Comparison of ENCODE assay signal across 10 cellular contexts in genomic region chr17:78365561-78366108, GRCh38. TPM values are rescaled to one million over a fixed set of nuclear protein-coding genes. Genes with fewer than 3 reads are reported as not detected.
DNase-seq lines count a peak whose midpoint lies in the region; ATAC-seq, FAIRE-seq and TF ChIP-seq lines count a peak whose summit lies in the region.
"Had no signal": no experiment of that assay in that cellular context is flagged by ENCODE, and none has a peak within 500 bp of the region (broad histone marks: within the 10 kb centered on the region; RNA-seq: fewer than 3 reads in every experiment).

No MANE protein-coding gene starts in this region.

- H3K27ac ChIP-seq in BLaER1 (peak overlapping the region; percentile 21; the same call in 1 of the 2 replicates), SK-N-MC (no peak overlapping the region), right cardiac atrium (ENCODE audit: low read length) (peak overlapping the region; percentile 59), osteoblast (ENCODE audit: low read depth, low read length) (peak overlapping the region; percentile 66)

- DNase-seq in SK-N-MC (ENCODE audit: low read depth, low spot score), result no peak
- DNase-seq in right cardiac atrium, result peak in 2 of 3 donors; percentile 69
- DNase-seq in osteoblast (ENCODE audit: insufficient read length, low spot score, missing footprints), result peak; percentile 93
- no peak for DNase-seq in frontal cortex (ENCODE audit: low spot score in 2 of 2)
- DNase-seq in GM19238 (ENCODE audit: insufficient read length, low spot score), result no peak
- DNase-seq: NCI-H1417 treated with DMSO at 0.1 percent for 48 hours had no signal

- H3K4me2 ChIP-seq in BLaER1 (peak overlapping the region; percentile 68), osteoblast (ENCODE audit: insufficient read depth, low read length) (peak overlapping the region; percentile 24)

- H4K20me1 ChIP-seq in BLaER1, result no peaks in the 10 kb centered on the region
- no peaks in the 10 kb centered on the region for H4K20me1 ChIP-seq in osteoblast (ENCODE audit: insufficient read depth, low read length)

- H2AFZ ChIP-seq in osteoblast (ENCODE audit: low read length), result peak overlapping the region; percentile 73

- H3K4me3 ChIP-seq in BLaER1 (no peak overlapping the region), SK-N-MC (peak overlapping the region; percentile 45), right cardiac atrium (ENCODE audit: low read length) (no peak overlapping the region), osteoblast (ENCODE audit: insufficient read depth, low read length) (no peak overlapping the region)

- no peaks in the 10 kb centered on the region for H3K79me2 ChIP-seq in osteoblast (ENCODE audit: insufficient read depth, low read length)

- intact Hi-C loops in right cardiac atrium (cut with DNase I), result loop anchor here in 1 of 4 donors (5.0 kb wide), 1 partner anchor 78 kb away; no protein-coding TSS in a partner anchor

- H3K27me3 ChIP-seq in BLaER1 (peaks cover 16% of the 10 kb centered on the region), right cardiac atrium (ENCODE audit: control insufficient read depth, insufficient read depth) (no peaks in the 10 kb centered on the region), osteoblast (ENCODE audit: insufficient read depth, low read length) (no peaks in the 10 kb centered on the region)

- H3K9me3 ChIP-seq in BLaER1, result no peaks in the 10 kb centered on the region
- no peaks in the 10 kb centered on the region for H3K9me3 ChIP-seq in SK-N-MC (ENCODE audit: low read depth, low read length)
- H3K9me3 ChIP-seq in right cardiac atrium (ENCODE audit: control insufficient read depth, low read length), result no peaks in the 10 kb centered on the region
- no peaks in the 10 kb centered on the region for H3K9me3 ChIP-seq in osteoblast (ENCODE audit: low read depth, low read length)

- no peak for FAIRE-seq in frontal cortex (lab: Jason Lieb, UNC)
- FAIRE-seq: islet of Langerhans had no signal

- H3K4me1 ChIP-seq in BLaER1 (peaks cover 53% of the 10 kb centered on the region), right cardiac atrium (ENCODE audit: control insufficient read depth, insufficient read depth, low read length) (no peaks in the 10 kb centered on the region), osteoblast (ENCODE audit: insufficient read depth, low read length) (peaks cover 25% of the 10 kb centered on the region)

- ATAC-seq in right cardiac atrium, result peak; percentile 17 to 58
- ATAC-seq in HG02571 (IDR thresholded peaks at IDR 0.05; ENCODE audit: unreplicated experiment), result no peak
- no peak for ATAC-seq in GM19023 (IDR thresholded peaks at IDR 0.05; ENCODE audit: unreplicated experiment)

- no peaks in the 10 kb centered on the region for H3K36me3 ChIP-seq in BLaER1
- no peaks in the 10 kb centered on the region for H3K36me3 ChIP-seq in SK-N-MC (ENCODE audit: insufficient read depth, low read length)
- H3K36me3 ChIP-seq in osteoblast (ENCODE audit: insufficient read depth, low read length), result no peaks in the 10 kb centered on the region

- 0 out of 2 replicates have a peak overlapping the region, but pooled peaks have one; percentile 33 for H3K9ac ChIP-seq in BLaER1
- peak overlapping the region; percentile 57 for H3K9ac ChIP-seq in SK-N-MC (ENCODE audit: insufficient read length)

- TF ChIP-seq CTCF in osteoblast (IDR thresholded peaks at IDR 0.05; ENCODE audit: extremely low read depth, low read depth, low read length), result no peak

- WGBS in right cardiac atrium, result 50% methylated on average over 16 of the region's 16 CpGs

RNA-seq across cellular contexts. Expression of gene SOCS3, which starts 5.8 kb away (rescaled TPM):
- 10 to 100 TPM in 3 of 4 donors, 1 to 10 TPM in 1; 6.6 to 51.2 (median 11.6) TPM for total RNA-seq in right cardiac atrium
- 52.6 TPM for polyA plus RNA-seq in right cardiac atrium
- total RNA-seq in osteoblast, result 78.1 and 95.2 TPM in 2 replicates
- total RNA-seq in frontal cortex, result 5.3 TPM

RNA-seq across cellular contexts. Expression of gene PGS1, which starts 12.8 kb away (rescaled TPM):
- 10 to 100 TPM; 20.2 to 22.2 (median 20.8) TPM for total RNA-seq in right cardiac atrium
- 13.9 TPM for polyA plus RNA-seq in right cardiac atrium
- total RNA-seq in osteoblast, result 34.4 and 39.5 TPM in 2 replicates
- total RNA-seq in frontal cortex, result 18.8 TPM

Comparison
In these comparisons a context has a peak if more than half of its experiments do, and no peak if none do; other contexts are left out.
1. DNase-seq: peak in right cardiac atrium (2 of 3) and osteoblast (single experiment); none in SK-N-MC (single experiment), frontal cortex (0 of 2) and GM19238 (single experiment).
2. ATAC-seq: peak in right cardiac atrium (2 of 2); none in HG02571 (single experiment) and GM19023 (single experiment).